Comparison of ENCODE assay signal across 8 cellular contexts in the genomic region with DNA sequence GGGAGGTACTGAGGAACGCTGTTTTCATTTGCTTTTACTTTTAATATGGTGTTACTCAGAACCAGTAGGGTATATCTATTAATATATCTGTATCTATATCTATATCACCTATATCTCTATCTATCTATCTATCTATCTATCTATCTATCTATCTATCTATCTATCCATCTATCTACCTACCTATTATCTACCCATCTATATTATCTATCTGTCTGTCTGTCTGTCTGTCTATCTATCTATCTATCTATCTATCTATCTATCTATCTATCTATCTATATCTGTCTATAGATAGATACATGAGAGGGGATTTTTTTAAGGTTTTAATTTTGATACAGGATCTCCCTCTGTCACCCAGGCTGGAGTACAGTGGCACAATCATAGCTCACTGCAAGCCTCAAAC. TPM values are rescaled to one million over a fixed set of nuclear protein-coding genes. Genes with fewer than 3 reads are reported as not detected.
"Had no signal": no experiment of that assay in that cellular context is flagged by ENCODE, and none has a peak within 500 bp of the region (broad histone marks: within the 10 kb centered on the region; RNA-seq: fewer than 3 reads in every experiment).

No MANE protein-coding gene starts in this region.

RNA-seq across cellular contexts. Expression of gene GDNF, which starts 23.1 kb away (rescaled TPM):
- total RNA-seq: naive thymus-derived CD4-positive, alpha-beta T cell; naive thymus-derived CD8-positive, alpha-beta T cell; natural killer cell; natural killer cell treated with Interleukin-12 subunit alpha and Interleukin-12 subunit beta and Interleukin-15 and Interleukin-18, amount 100 ng/mL, for 72 hours; occipital lobe; pulmonary artery endothelial cell; sciatic nerve had no signal
- polyA plus RNA-seq: naive thymus-derived CD4-positive, alpha-beta T cell; naive thymus-derived CD8-positive, alpha-beta T cell; neural cell had no signal
